Comparison of ENCODE assay signal across 1 cellular context in genomic region chr5:178385472-178385853, GRCh38.
TF ChIP-seq lines count a peak whose summit lies in the region.

No MANE protein-coding gene starts in this region.

TF ChIP-seq in WTC11, 78 proteins besides CTCF, POLR2A, EP300 and RAD21 (continued from another document):
- TF ChIP-seq ZNF512 (CRISPR knock-in tag; IDR thresholded peaks at IDR 0.05; ENCODE audit: borderline replicate concordance), result no peak
- TF ChIP-seq SMAD3 (CRISPR knock-in tag; IDR thresholded peaks at IDR 0.05; ENCODE audit: borderline replicate concordance), result no peak
- TF ChIP-seq ZBTB21 (CRISPR knock-in tag; IDR thresholded peaks at IDR 0.05; ENCODE audit: borderline replicate concordance), result no peak
TF ChIP-seq in WTC11: peak in this region for 0.
